Comparison of ENCODE assay signal across 36 cellular contexts in the genomic region with DNA sequence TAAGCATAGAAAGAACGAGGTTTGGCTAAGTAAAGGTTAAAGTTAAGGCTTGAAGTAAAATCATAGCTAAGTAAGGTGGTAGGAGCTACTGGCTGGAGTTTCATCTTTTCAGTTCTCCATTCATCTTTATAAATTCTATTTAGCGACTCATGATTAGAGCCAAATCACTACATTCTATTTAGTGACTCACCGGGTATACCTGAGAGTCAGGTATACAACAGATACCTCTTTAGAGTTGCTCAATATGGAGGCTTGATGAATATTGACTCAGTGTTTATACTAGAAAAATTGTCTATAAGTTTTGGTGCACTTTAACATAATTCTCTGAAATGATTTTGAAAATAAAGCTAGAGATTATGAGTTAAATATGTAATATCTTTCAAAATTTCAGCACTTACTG.
"Had no signal": no experiment of that assay in that cellular context is flagged by ENCODE, and none has a peak within 500 bp of the region (broad histone marks: within the 10 kb centered on the region; RNA-seq: fewer than 3 reads in every experiment).

No MANE protein-coding gene starts in this region.

- H3K36me3 ChIP-seq: adrenal gland, brain microvascular endothelial cell, breast epithelium, cardiac muscle cell had no signal

- ATAC-seq: activated CD8-positive, alpha-beta T cell treated with anti-CD3 and anti-CD28 coated beads for 36 hours; activated naive CD4-positive, alpha-beta T cell treated with anti-CD3 and anti-CD28 coated beads, Interleukin-2, amount 50 U/mL, for 72 hours; activated T-cell treated with anti-CD3 and anti-CD28 coated beads, Interleukin-2, amount 50 U/mL, for 4 hours; activated T-cell treated with anti-CD3 and anti-CD28 coated beads, Interleukin-2, amount 50 U/mL, for 72 hours; activated T-helper 17 cell treated with anti-CD3 and anti-CD28 coated beads, Interleukin-2, amount 50 U/mL, for 72 hours; body of pancreas had no signal

- DNase-seq: activated B cell treated with CpG ODN at 0.5 μM for 24 hours; activated CD4-positive, alpha-beta memory T cell treated with anti-CD3 and anti-CD28 coated beads for 36 hours; activated CD4-positive, alpha-beta T cell treated with anti-CD3 and anti-CD28 coated beads for 4 hours; activated CD4-positive, alpha-beta T cell treated with anti-CD3 and anti-CD28 coated beads, Interleukin-2, amount 10 ng/mL, durations not matched to agents 24 days and 14 days; activated CD4-positive, alpha-beta T cell treated with anti-CD3 and anti-CD28 coated beads, Interleukin-2, amount 50 U/mL, for 1 hour; activated CD4-positive, alpha-beta T cell treated with anti-CD3 and anti-CD28 coated beads, Interleukin-2, amount 50 U/mL, for 4 hours; activated CD4-positive, CD25-positive, alpha-beta regulatory T cell treated with anti-CD3 and anti-CD28 coated beads, Interleukin-2, amount 50 U/mL, for 72 hours; activated CD8-positive, alpha-beta memory T cell treated with anti-CD3 and anti-CD28 coated beads, Interleukin-2, amount 50 U/mL, for 4 hours; activated CD8-positive, alpha-beta T cell treated with anti-CD3 and anti-CD28 coated beads for 36 hours; activated effector memory CD4-positive, alpha-beta T cell treated with anti-CD3 and anti-CD28 coated beads, Interleukin-2, amount 50 U/mL, for 16 hours; activated gamma-delta T cell treated with Interleukin-2 at 50 U/mL for 16 hours; activated naive CD4-positive, alpha-beta T cell; activated naive CD4-positive, alpha-beta T cell treated with anti-CD3 and anti-CD28 coated beads for 36 hours; activated naive CD4-positive, alpha-beta T cell treated with anti-CD3 and anti-CD28 coated beads, Interleukin-2, amount 50 U/mL, for 16 hours; activated naive CD8-positive, alpha-beta T cell treated with anti-CD3 and anti-CD28 coated beads for 36 hours; activated T-cell treated with anti-CD3 and anti-CD28 coated beads for 4 hours; activated T-cell treated with anti-CD3 and anti-CD28 coated beads, Interleukin-2, amount 50 U/mL, for 1 hour; activated T-cell treated with anti-CD3 and anti-CD28 coated beads, Interleukin-2, amount 50 U/mL, for 4 hours; activated T-cell treated with anti-CD3 and anti-CD28 coated beads, Interleukin-2, amount 50 U/mL, for 72 hours; adrenal gland; amniotic stem cell; aorta; body of pancreas; brain microvascular endothelial cell; caudate nucleus; cerebellar nuclear complex; T-helper 1 cell; T-helper 2 cell; T-helper 9 cell had no signal

- H3K9me3 ChIP-seq: adrenal gland, body of pancreas, breast epithelium had no signal

- H3K4me1 ChIP-seq: adrenal gland, body of pancreas, breast epithelium had no signal

- FAIRE-seq: astrocyte, TTC549 had no signal

- H3K4me3 ChIP-seq: adrenal gland, body of pancreas, breast epithelium, cardiac muscle cell had no signal

- H3K27ac ChIP-seq: adrenal gland, body of pancreas, brain microvascular endothelial cell, breast epithelium, cardiac muscle cell, VCaP had no signal

- H3K27me3 ChIP-seq: adrenal gland, body of pancreas, brain microvascular endothelial cell, breast epithelium, cardiac muscle cell had no signal
